Comparison of ENCODE assay signal across 1 cellular context in genomic region chr10:101285093-101285463, GRCh38.
TF ChIP-seq lines count a peak whose summit lies in the region.

No MANE protein-coding gene starts in this region.

TF ChIP-seq in H1, 55 proteins besides CTCF, POLR2A, EP300 and RAD21:
- TF ChIP-seq SUZ12 (IDR thresholded peaks at IDR 0.05; ENCODE audit: low read length), result peak; percentile 7; the same call in 1 of the 2 replicates
- TF ChIP-seq JUN (IDR thresholded peaks at IDR 0.05; ENCODE audit: low read depth, low read length), result no peak
- TF ChIP-seq EZH2 (IDR thresholded peaks at IDR 0.05; ENCODE audit: low read depth, low read length, severe bottlenecking), result peak; percentile 24
- TF ChIP-seq HDAC6 (IDR thresholded peaks at IDR 0.05; ENCODE audit: low read depth, low read length), result no peak
